ENCODE assay signal across 18 cellular contexts in genomic region chr2:153864022-153864421, GRCh38. TPM values are rescaled to one million over a fixed set of nuclear protein-coding genes. Genes with fewer than 3 reads are reported as not detected.
DNase-seq lines count a peak whose midpoint lies in the region; ATAC-seq and TF ChIP-seq lines count a peak whose summit lies in the region.
"Had no signal": no experiment of that assay in that cellular context is flagged by ENCODE, and none has a peak within 500 bp of the region (broad histone marks: within the 10 kb centered on the region; RNA-seq: fewer than 3 reads in every experiment).

No MANE protein-coding gene starts in this region.

- intact Hi-C loops in mammary epithelial cell (cut with micrococcal nuclease), result no loop called here
- intact Hi-C loops in left lung (cut with DNase I), result no loop called here
- intact Hi-C loops in esophagus muscularis mucosa (cut with DNase I), result no loop called here

- no peak for ATAC-seq in left lung

- no peak for TF ChIP-seq EP300 in esophagus muscularis mucosa (IDR thresholded peaks at IDR 0.05)

- H3K27ac Mint-ChIP-seq in neural progenitor cell, result no peak overlapping the region
- H3K27ac Mint-ChIP-seq: CD14-positive monocyte had no signal

- no peaks in the 10 kb centered on the region for H3K4me1 Mint-ChIP-seq in neural progenitor cell
- H3K4me1 Mint-ChIP-seq: CD14-positive monocyte had no signal

- H3K36me3 ChIP-seq in mammary epithelial cell (ENCODE audit: insufficient read depth, low read length), result no peaks in the 10 kb centered on the region
- no peaks in the 10 kb centered on the region for H3K36me3 ChIP-seq in neural progenitor cell
- H3K36me3 ChIP-seq in left lung, result no peaks in the 10 kb centered on the region
- H3K36me3 ChIP-seq in esophagus muscularis mucosa, result no peaks in the 10 kb centered on the region
- H3K36me3 ChIP-seq: SJCRH30 had no signal

- no peaks in the 10 kb centered on the region for H3K9me3 Mint-ChIP-seq in neural progenitor cell

- 33% methylated on average over 2 of the region's 2 CpGs for WGBS in mammary epithelial cell (ENCODE audit: low coverage, missing lambda C conversion rate)
- WGBS in esophagus muscularis mucosa, result 20% methylated on average over 2 of the region's 2 CpGs

- no peaks in the 10 kb centered on the region for H3F3A ChIP-seq in neural progenitor cell (ENCODE audit: low read depth)

- H3K27me3 Mint-ChIP-seq in neural progenitor cell (ENCODE audit: insufficient read depth, low read depth), result no peaks in the 10 kb centered on the region

- TF ChIP-seq POLR2A in esophagus muscularis mucosa (IDR thresholded peaks at IDR 0.05; ENCODE audit: low read depth), result no peak

- H3K79me2 ChIP-seq in mammary epithelial cell (ENCODE audit: insufficient read depth, low read length) (no peaks in the 10 kb centered on the region), neural progenitor cell (ENCODE audit: low read depth) (no peaks in the 10 kb centered on the region)

- no peak overlapping the region for H3K9ac ChIP-seq in mammary epithelial cell (ENCODE audit: insufficient read depth, low read length)
- no peak overlapping the region for H3K9ac ChIP-seq in neural progenitor cell
- H3K9ac ChIP-seq: KMS-11 had no signal

- in situ Hi-C loops in T47D (cut with HindIII; ENCODE audit: low pct_unique_long_range_greater_than_20kb, low sequenced_read_pairs), result no loop called here
- in situ Hi-C loops in mammary epithelial cell (cut with MboI; ENCODE audit: low sequenced_read_pairs in 2 of 2), result no loop called here

- dilution Hi-C loops in mammary epithelial cell (cut with HindIII; ENCODE audit: low sequenced_read_pairs), result no loop called here

- H3K36me3 Mint-ChIP-seq in neural progenitor cell, result no peaks in the 10 kb centered on the region
- H3K36me3 Mint-ChIP-seq: CD14-positive monocyte had no signal

- TF ChIP-seq CTCF in mammary epithelial cell (conservative IDR thresholded peaks at IDR 0.05 in 1 of 2, IDR thresholded peaks at IDR 0.05 in 1 of 2; ENCODE audit: extremely low read depth in 1 of 2, insufficient read depth in 1 of 2, low read depth in 1 of 2, low read length in 2 of 2) (no peak), fibroblast of mammary gland (conservative IDR thresholded peaks at IDR 0.05; ENCODE audit: control insufficient read depth, insufficient read depth, low read depth, low read length) (no peak), neural progenitor cell (IDR thresholded peaks at IDR 0.05) (no peak), left lung (IDR thresholded peaks at IDR 0.05) (no peak), esophagus muscularis mucosa (IDR thresholded peaks at IDR 0.05) (no peak)

- DNase-seq in T47D (ENCODE audit: low read depth in 1 of 2, low spot score in 1 of 2), result peak; percentile 7 to 9
- no peak for DNase-seq in mammary epithelial cell
- DNase-seq in Kasumi-1 (lab: John Stamatoyannopoulos, UW), result peak; percentile 25 to 30
- DNase-seq in fibroblast of mammary gland (ENCODE audit: low read depth), result peak; percentile 1
- DNase-seq in neural progenitor cell (ENCODE audit: low spot score), result peak; percentile 15
- no peak for DNase-seq in left lung
- no peak for DNase-seq in activated CD4-positive, CD25-positive, alpha-beta regulatory T cell (lab: John Stamatoyannopoulos, UW)
- DNase-seq in esophagus muscularis mucosa (ENCODE audit: extremely low spot score), result no peak
- DNase-seq: AML-193, GOT3, NCI-H1417 treated with DMSO at 0.1 percent for 48 hours, NCI-H187 treated with DMSO at 0.1 percent for 48 hours, NCI-H226, NCI-H524, NCI-H82 had no signal

- no peaks in the 10 kb centered on the region for H4K20me1 ChIP-seq in mammary epithelial cell (ENCODE audit: insufficient read depth, low read length)
- no peaks in the 10 kb centered on the region for H4K20me1 ChIP-seq in neural progenitor cell (ENCODE audit: low read depth)

- H3K27ac ChIP-seq in mammary epithelial cell (ENCODE audit: insufficient read depth, low read depth, low read length) (no peak overlapping the region), neural progenitor cell (no peak overlapping the region), left lung (no peak overlapping the region), esophagus muscularis mucosa (replicated peaks in 1 of 4) (no peak overlapping the region)
- H3K27ac ChIP-seq: KMS-11, SJCRH30 had no signal

- H3K4me1 ChIP-seq in mammary epithelial cell (ENCODE audit: insufficient read depth, low read length), result no peaks in the 10 kb centered on the region
- no peaks in the 10 kb centered on the region for H3K4me1 ChIP-seq in neural progenitor cell
- no peaks in the 10 kb centered on the region for H3K4me1 ChIP-seq in left lung
- H3K4me1 ChIP-seq in esophagus muscularis mucosa, result no peaks in the 10 kb centered on the region
- H3K4me1 ChIP-seq: SJCRH30 had no signal

- no peaks in the 10 kb centered on the region for H3K27me3 ChIP-seq in mammary epithelial cell (ENCODE audit: insufficient read depth, low read length)
- no peaks in the 10 kb centered on the region for H3K27me3 ChIP-seq in neural progenitor cell
- no peaks in the 10 kb centered on the region for H3K27me3 ChIP-seq in left lung
- H3K27me3 ChIP-seq in esophagus muscularis mucosa, result no peaks in the 10 kb centered on the region
- H3K27me3 ChIP-seq: SJCRH30 had no signal

- CTCF ChIA-PET in mammary epithelial cell (lab: Charles Lee; ENCODE audit: low non-redundant PET), result no interaction called here

- H2AFZ ChIP-seq in mammary epithelial cell (ENCODE audit: low read depth, low read length) (no peak overlapping the region), neural progenitor cell (replicated peaks) (no peak overlapping the region)

- no peak overlapping the region for H3K4me3 Mint-ChIP-seq in neural progenitor cell
- H3K4me3 Mint-ChIP-seq: CD14-positive monocyte had no signal

- H3K9me3 ChIP-seq in mammary epithelial cell (replicated peaks; ENCODE audit: insufficient read depth, low read length) (no peaks in the 10 kb centered on the region), neural progenitor cell (ENCODE audit: low read depth) (no peaks in the 10 kb centered on the region), left lung (no peaks in the 10 kb centered on the region), esophagus muscularis mucosa (no peaks in the 10 kb centered on the region)
- H3K9me3 ChIP-seq: SJCRH30 had no signal

- H3K4me3 ChIP-seq in mammary epithelial cell (replicated peaks in 1 of 3; ENCODE audit: insufficient read depth in 1 of 3, low read depth in 2 of 3, low read length in 3 of 3) (no peak overlapping the region), fibroblast of mammary gland (ENCODE audit: control insufficient read depth, low read depth, low read length) (no peak overlapping the region), neural progenitor cell (no peak overlapping the region), left lung (no peak overlapping the region), esophagus muscularis mucosa (no peak overlapping the region)
- H3K4me3 ChIP-seq: SJCRH30 had no signal

- H3K4me2 ChIP-seq in mammary epithelial cell (ENCODE audit: insufficient read depth, low read depth, low read length) (no peak overlapping the region), neural progenitor cell (no peak overlapping the region)
- H3K4me2 ChIP-seq: KMS-11 had no signal

- BruUV-seq in mammary epithelial cell (replicated peaks; lab: Mats Ljungman, UMichigan), result no TSS peak

RNA-seq across cellular contexts. Expression of gene GALNT13, which starts 7.7 kb away (rescaled TPM):
- under 1 TPM in 1 of 2 donors, not detected in 1; 0.17 TPM for total RNA-seq in mammary epithelial cell
- not detected for polyA plus RNA-seq in mammary epithelial cell
- polyA minus RNA-seq in mammary epithelial cell, result not detected
- 4.3 and 5.9 TPM in 2 replicates for total RNA-seq in neural progenitor cell (ENCODE audit: low replicate concordance)
- total RNA-seq in left lung, result 1 to 10 TPM; 1.1 to 2.0 TPM
- under 1 TPM; 0.34 to 0.50 (median 0.40) TPM for total RNA-seq in esophagus muscularis mucosa
- polyA plus RNA-seq: CD14-positive monocyte had no signal

Comparison
In these comparisons a context has a peak if more than half of its experiments do, and no peak if none do; other contexts are left out.
1. DNase-seq: peak in T47D (2 of 2), Kasumi-1 (2 of 2), fibroblast of mammary gland (single experiment) and neural progenitor cell (single experiment); none in mammary epithelial cell (single experiment), left lung (0 of 2), activated CD4-positive, CD25-positive, alpha-beta regulatory T cell (0 of 4) and esophagus muscularis mucosa (single experiment).